ENCODE assay signal across 1 cellular context in genomic region chr11:76911415-76911808, GRCh38.
A peak's percentile ranks its signal among the peaks of the same experiment; 100 is the strongest.
TF ChIP-seq lines count a peak whose summit lies in the region.

No MANE protein-coding gene starts in this region.

TF ChIP-seq in K562, 482 proteins besides CTCF, POLR2A, EP300 and RAD21 (continued from another document and continues in another):
- TF ChIP-seq ZNF318 (IDR thresholded peaks at IDR 0.05; ENCODE audit: borderline replicate concordance in 1 of 2, low read depth in 1 of 2) (no peak), PHF20 (IDR thresholded peaks at IDR 0.05; ENCODE audit: partially characterized antibody) (no peak), KDM4B (IDR thresholded peaks at IDR 0.05; ENCODE audit: borderline replicate concordance in 2 of 2, low read depth in 1 of 2) (no peak), TBL1XR1 (IDR thresholded peaks at IDR 0.05; ENCODE audit: low read length in 2 of 2) (no peak), NUFIP1 (IDR thresholded peaks at IDR 0.05; ENCODE audit: partially characterized antibody) (peak; percentile 39), GATAD2A (IDR thresholded peaks at IDR 0.05) (no peak), ZNF699 (CRISPR knock-in tag; IDR thresholded peaks at IDR 0.05; ENCODE audit: insufficient replicate concordance) (no peak), NONO (IDR thresholded peaks at IDR 0.05; ENCODE audit: low read depth in 2 of 2, low read length in 1 of 2) (no peak), CHD7 (IDR thresholded peaks at IDR 0.05; ENCODE audit: low read depth, low read length) (no peak), CC2D1A (IDR thresholded peaks at IDR 0.05) (no peak), RNF2 (IDR thresholded peaks at IDR 0.05) (no peak), PURB (CRISPR knock-in tag; IDR thresholded peaks at IDR 0.05; ENCODE audit: low read depth) (no peak), CBX5 (IDR thresholded peaks at IDR 0.05; ENCODE audit: borderline replicate concordance, low read depth) (no peak), MAZ (CRISPR knock-in tag; conservative IDR thresholded peaks at IDR 0.05 in 1 of 2, IDR thresholded peaks at IDR 0.05 in 1 of 2) (no peak), RBM25 (IDR thresholded peaks at IDR 0.05; ENCODE audit: low read depth, low read length, severe bottlenecking) (no peak), DMBX1 (CRISPR knock-in tag; IDR thresholded peaks at IDR 0.05; ENCODE audit: borderline replicate concordance) (peak; percentile 77), TCF7L2 (IDR thresholded peaks at IDR 0.05; ENCODE audit: low read depth, low read length) (no peak), SMAD1 (IDR thresholded peaks at IDR 0.05; ENCODE audit: low read depth, low read length, partially characterized antibody) (no peak), NFYB (IDR thresholded peaks at IDR 0.05; ENCODE audit: extremely low read depth, insufficient read length) (no peak), ZNF512 (tag; IDR thresholded peaks at IDR 0.05) (no peak), HNRNPK (IDR thresholded peaks at IDR 0.05; ENCODE audit: low read depth, low read length, poor library complexity, severe bottlenecking) (no peak), HMGXB4 (CRISPR knock-in tag; IDR thresholded peaks at IDR 0.05) (no peak), POLR2G (IDR thresholded peaks at IDR 0.05; ENCODE audit: low read depth, low read length) (no peak), TAF9B (IDR thresholded peaks at IDR 0.05; ENCODE audit: partially characterized antibody) (no peak), MTA2 (IDR thresholded peaks at IDR 0.05; ENCODE audit: low read depth) (no peak), CHCHD3 (CRISPR knock-in tag; IDR thresholded peaks at IDR 0.05) (no peak), EP400 (IDR thresholded peaks at IDR 0.05) (no peak), UBTF (IDR thresholded peaks at IDR 0.05; ENCODE audit: borderline replicate concordance in 1 of 2, low read depth in 2 of 2, low read length in 2 of 2) (no peak), FOXK1 (CRISPR knock-in tag; IDR thresholded peaks at IDR 0.05; ENCODE audit: borderline replicate concordance) (no peak), RFX5 (IDR thresholded peaks at IDR 0.05; ENCODE audit: low read depth, low read length) (no peak), BACH1 (tag; IDR thresholded peaks at IDR 0.05) (peak; percentile 87; the same call in 1 of the 2 replicates)
